10 cellular contexts compared by ENCODE assay signal in the genomic region with DNA sequence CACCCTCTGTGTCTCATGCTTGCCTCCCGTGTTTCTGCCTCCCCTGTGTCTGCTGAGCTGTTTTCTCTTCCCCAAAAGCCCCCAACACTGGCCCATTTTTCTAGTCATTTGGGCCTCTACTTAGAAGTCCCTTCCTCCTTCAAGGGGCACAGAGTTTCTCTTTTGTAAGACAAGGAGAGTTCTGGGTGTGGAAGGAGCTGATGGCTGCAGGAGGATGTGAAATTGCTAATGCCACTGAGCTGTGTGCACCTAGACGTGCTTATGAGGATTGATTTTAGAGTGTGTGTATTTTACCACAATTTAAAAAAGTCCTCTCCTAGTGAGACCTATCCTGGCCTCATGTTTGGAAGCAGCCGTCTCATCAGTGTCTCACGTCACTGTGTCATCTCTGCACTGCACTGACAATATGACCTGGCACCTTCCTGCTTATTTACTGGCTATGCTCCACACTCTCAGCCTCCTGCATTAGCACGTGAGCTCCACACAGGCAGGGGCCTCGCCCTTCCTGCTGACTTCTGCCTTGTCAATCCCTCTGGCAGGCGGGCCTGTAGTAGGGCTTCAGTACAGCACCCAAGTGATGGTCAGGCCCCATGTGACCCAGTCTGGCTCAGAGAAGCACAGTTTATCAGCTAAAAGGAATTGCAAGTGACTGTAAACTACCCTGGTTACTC. TPM values are rescaled to one million over a fixed set of nuclear protein-coding genes. Genes with fewer than 3 reads are reported as not detected.
DNase-seq lines count a peak whose midpoint lies in the region; ATAC-seq and TF ChIP-seq lines count a peak whose summit lies in the region.
"Had no signal": no experiment of that assay in that cellular context is flagged by ENCODE, and none has a peak within 500 bp of the region (broad histone marks: within the 10 kb centered on the region; RNA-seq: fewer than 3 reads in every experiment).

No MANE protein-coding gene starts in this region.

- H3K36me3 Mint-ChIP-seq in activated naive CD4-positive, alpha-beta T cell treated with anti-CD3 and anti-CD28 coated beads, Interleukin-2, amount 10 ng/mL, durations not matched to agents 7 days and 5 days: peaks cover 25% of the 10 kb centered on the region

- H3K27ac ChIP-seq in OCI-LY7 (ENCODE audit: low read depth, low read length, poor library complexity, severe bottlenecking) (no peak overlapping the region), mesenchymal stem cell (ENCODE audit: low read length, poor library complexity, severe bottlenecking) (no peak overlapping the region), osteoblast (ENCODE audit: low read depth, low read length) (no peak overlapping the region)
- H3K27ac ChIP-seq: HL-60 had no signal

- peaks cover 7% of the 10 kb centered on the region for H3K4me1 ChIP-seq in OCI-LY7 (ENCODE audit: insufficient read depth, low read length, poor library complexity, severe bottlenecking)
- peaks cover 5% of the 10 kb centered on the region for H3K4me1 ChIP-seq in mesenchymal stem cell (ENCODE audit: control insufficient read depth, insufficient read depth, low read depth, low read length)
- H3K4me1 ChIP-seq in osteoblast (ENCODE audit: insufficient read depth, low read length): no peaks in the 10 kb centered on the region

- no peak overlapping the region for H4K8ac ChIP-seq in mesenchymal stem cell (ENCODE audit: low read length)

- peak overlapping the region; percentile 1 for H3K9ac ChIP-seq in mesenchymal stem cell (ENCODE audit: low read length)

- no peak overlapping the region for H2BK5ac ChIP-seq in mesenchymal stem cell (ENCODE audit: low read depth, low read length, poor library complexity, severe bottlenecking)

- peak overlapping the region in 1 of 2 experiments; percentile 13 for H2BK12ac ChIP-seq in mesenchymal stem cell (ENCODE audit: low read length in 2 of 2)

- H3K36me3 ChIP-seq in OCI-LY7 (ENCODE audit: insufficient read depth, low read length) (no peaks in the 10 kb centered on the region; the same call in 1 of the 2 replicates), mesenchymal stem cell (ENCODE audit: control insufficient read depth in 1 of 2, insufficient read depth in 2 of 2, low read depth in 1 of 2, low read length in 2 of 2) (no peaks in the 10 kb centered on the region), osteoblast (ENCODE audit: insufficient read depth, low read length) (no peaks in the 10 kb centered on the region)

- ATAC-seq in GM19324 (IDR thresholded peaks at IDR 0.05; ENCODE audit: low FRiP score, unreplicated experiment) (no peak), GM19351 (IDR thresholded peaks at IDR 0.05; ENCODE audit: unreplicated experiment) (no peak)

- H3K4me2 ChIP-seq in OCI-LY7 (ENCODE audit: low read length) (peak overlapping the region; percentile 25; the same call in 1 of the 2 replicates), mesenchymal stem cell (ENCODE audit: low read length, poor library complexity, severe bottlenecking) (no peak overlapping the region), osteoblast (ENCODE audit: insufficient read depth, low read length) (no peak overlapping the region)

- no peak overlapping the region for H3K18ac ChIP-seq in mesenchymal stem cell (ENCODE audit: low read depth in 1 of 2, low read length in 2 of 2)

- H3K79me2 ChIP-seq in OCI-LY7 (ENCODE audit: insufficient read depth, low read depth, low read length) (no peaks in the 10 kb centered on the region), osteoblast (ENCODE audit: insufficient read depth, low read length) (no peaks in the 10 kb centered on the region)

- H3K9me2 ChIP-seq in OCI-LY7 (ENCODE audit: insufficient read depth, low read length): no peaks in the 10 kb centered on the region

- TF ChIP-seq CTCF in OCI-LY7 (conservative IDR thresholded peaks at IDR 0.05; ENCODE audit: low read length) (no peak), osteoblast (IDR thresholded peaks at IDR 0.05; ENCODE audit: extremely low read depth, low read depth, low read length) (no peak)

- H4K20me1 ChIP-seq in OCI-LY7 (ENCODE audit: insufficient read depth, low read length) (no peaks in the 10 kb centered on the region), osteoblast (ENCODE audit: insufficient read depth, low read length) (no peaks in the 10 kb centered on the region)

- H3K4me3 ChIP-seq in OCI-LY7 (ENCODE audit: low read depth, low read length, poor library complexity, severe bottlenecking) (no peak overlapping the region), mesenchymal stem cell (ENCODE audit: insufficient read depth in 1 of 2, low read depth in 1 of 2, low read length in 2 of 2) (no peak overlapping the region), osteoblast (ENCODE audit: insufficient read depth, low read length) (no peak overlapping the region)

- peaks cover 45% of the 10 kb centered on the region for H3K4me1 Mint-ChIP-seq in activated naive CD4-positive, alpha-beta T cell treated with anti-CD3 and anti-CD28 coated beads, Interleukin-2, amount 10 ng/mL, durations not matched to agents 7 days and 5 days

- no peak overlapping the region for H2AK5ac ChIP-seq in mesenchymal stem cell (ENCODE audit: low read length, severe bottlenecking)

- POLR2A ChIA-PET in OCI-LY7 (lab: Charles Lee): interaction anchor here (0.6 kb wide), 1 partner anchor 170 kb away, joined by 3 read pairs; no protein-coding TSS in a partner anchor

- intact Hi-C loops in OCI-LY7 (cut with micrococcal nuclease; ENCODE audit: unreplicated experiment): no loop called here

- peaks cover 5% of the 10 kb centered on the region for H3K27me3 Mint-ChIP-seq in activated naive CD4-positive, alpha-beta T cell treated with anti-CD3 and anti-CD28 coated beads, Interleukin-2, amount 10 ng/mL, durations not matched to agents 7 days and 5 days

- WGBS in mesenchymal stem cell: 81% methylated on average over 6 of the region's 7 CpGs

- H3K23ac ChIP-seq in mesenchymal stem cell (ENCODE audit: low read length in 2 of 2): no peak overlapping the region

- H4K91ac ChIP-seq in mesenchymal stem cell (ENCODE audit: low read length): no peak overlapping the region

- no peaks in the 10 kb centered on the region for H3K79me1 ChIP-seq in mesenchymal stem cell (replicated peaks; ENCODE audit: low read length, poor library complexity, severe bottlenecking)

- H2BK120ac ChIP-seq in mesenchymal stem cell (ENCODE audit: low read depth, low read length): no peak overlapping the region

- CTCF ChIA-PET in OCI-LY7 (lab: Charles Lee; ENCODE audit: unreplicated experiment): interaction anchor here (0.7 kb wide), 1 partner anchor 11 kb away, joined by 3 read pairs; no protein-coding TSS in a partner anchor
- CTCF ChIA-PET in activated naive CD4-positive, alpha-beta T cell treated with anti-CD3 and anti-CD28 coated beads, Interleukin-2, amount 10 ng/mL, durations not matched to agents 7 days and 5 days (lab: Charles Lee): no interaction called here

- H3K27me3 ChIP-seq in mesenchymal stem cell (ENCODE audit: control insufficient read depth in 1 of 2, insufficient read depth in 1 of 2, low read length in 2 of 2) (no peaks in the 10 kb centered on the region), osteoblast (ENCODE audit: insufficient read depth, low read length) (peaks cover 7% of the 10 kb centered on the region)

- H2BK15ac ChIP-seq in mesenchymal stem cell (ENCODE audit: low read depth, poor library complexity, severe bottlenecking): no peak overlapping the region

- H2AFZ ChIP-seq in OCI-LY7 (ENCODE audit: low read length) (no peak overlapping the region), mesenchymal stem cell (ENCODE audit: low read depth, low read length) (peak overlapping the region; percentile 62), osteoblast (ENCODE audit: low read length) (no peak overlapping the region)

- no TSS peak for BruUV-seq in OCI-LY7 (replicated peaks; lab: Mats Ljungman, UMichigan)

- DNase-seq in CD1c-positive myeloid dendritic cell (ENCODE audit: extremely low spot score) (peak; percentile 71), OCI-LY7 (ENCODE audit: low spot score) (peak; percentile 17), mesenchymal stem cell (no peak), osteoblast (ENCODE audit: insufficient read length, low spot score, missing footprints) (no peak), NCI-H1436 treated with DMSO at 0.1 percent for 48 hours (lab: John Stamatoyannopoulos, UW) (no peak)
- DNase-seq in activated naive CD4-positive, alpha-beta T cell treated with anti-CD3 and anti-CD28 coated beads, Interleukin-2, amount 10 ng/mL, durations not matched to agents 7 days and 5 days: peak; percentile 77
- DNase-seq: NCI-H2081 treated with DMSO at 0.1 percent for 48 hours had no signal

- H3K9me3 ChIP-seq in OCI-LY7 (ENCODE audit: low read length): no peaks in the 10 kb centered on the region
- H3K9me3 ChIP-seq in mesenchymal stem cell (ENCODE audit: control insufficient read depth, low read length): peaks cover 10% of the 10 kb centered on the region
- H3K9me3 ChIP-seq in osteoblast (ENCODE audit: low read depth, low read length): no peaks in the 10 kb centered on the region

- H3K4ac ChIP-seq in mesenchymal stem cell (ENCODE audit: low read depth in 1 of 2, low read length in 2 of 2): no peak overlapping the region

- no peak overlapping the region for H3K14ac ChIP-seq in mesenchymal stem cell (ENCODE audit: low read length in 2 of 2)

- peaks cover 31% of the 10 kb centered on the region for H3K9me3 Mint-ChIP-seq in activated naive CD4-positive, alpha-beta T cell treated with anti-CD3 and anti-CD28 coated beads, Interleukin-2, amount 10 ng/mL, durations not matched to agents 7 days and 5 days

- no peak overlapping the region for H3K4me3 Mint-ChIP-seq in activated naive CD4-positive, alpha-beta T cell treated with anti-CD3 and anti-CD28 coated beads, Interleukin-2, amount 10 ng/mL, durations not matched to agents 7 days and 5 days

- peak overlapping the region; percentile 88 for H3K27ac Mint-ChIP-seq in activated naive CD4-positive, alpha-beta T cell treated with anti-CD3 and anti-CD28 coated beads, Interleukin-2, amount 10 ng/mL, durations not matched to agents 7 days and 5 days

RNA-seq across cellular contexts. Expression of gene MBP, which starts 8.0 kb away (rescaled TPM):
- total RNA-seq in OCI-LY7 (2014; rRNA removed; shearing (Covaris generic)): 13.5 and 16.4 TPM in 2 replicates
- total RNA-seq in OCI-LY7 (2022) (25.2 and 28.9 TPM in 2 replicates), osteoblast (1.5 and 2.2 TPM in 2 replicates)
- polyA plus RNA-seq in mesenchymal stem cell (2013, experiment 1 of 2): 7.6 TPM
- 8.8 TPM for polyA plus RNA-seq in mesenchymal stem cell (2013, experiment 2 of 2)

Comparison
In these comparisons a context has a peak if more than half of its experiments do, and no peak if none do; other contexts are left out.
1. DNase-seq: peak in CD1c-positive myeloid dendritic cell (single experiment), OCI-LY7 (single experiment) and activated naive CD4-positive, alpha-beta T cell treated with anti-CD3 and anti-CD28 coated beads, Interleukin-2, amount 10 ng/mL, durations not matched to agents 7 days and 5 days (single experiment); none in mesenchymal stem cell (single experiment), osteoblast (single experiment) and NCI-H1436 treated with DMSO at 0.1 percent for 48 hours (single experiment).